8 cellular contexts compared by ENCODE assay signal in genomic region chr18:9474983-9475642, GRCh38. TPM values are rescaled to one million over a fixed set of nuclear protein-coding genes. Genes with fewer than 3 reads are reported as not detected.
DNase-seq lines count a peak whose midpoint lies in the region; ATAC-seq, FAIRE-seq and TF ChIP-seq lines count a peak whose summit lies in the region.

Gene RALBP1 (plus strand): TSS chr18:9475513. CDS start chr18:9513046, 37,533 bp downstream.

- peak; percentile 88 for ATAC-seq in GM21526 (IDR thresholded peaks at IDR 0.05; ENCODE audit: low FRiP score, unreplicated experiment)

- H3K9me3 ChIP-seq in endothelial cell of umbilical vein (replicated peaks; ENCODE audit: control insufficient read depth, insufficient read depth, low read length): no peaks in the 10 kb centered on the region

- no peaks in the 10 kb centered on the region for H3K36me3 ChIP-seq in endothelial cell of umbilical vein (ENCODE audit: control insufficient read depth in 2 of 2, extremely low read depth in 1 of 2, insufficient read depth in 2 of 2, low read length in 2 of 2)

- dilution Hi-C loops in endothelial cell of umbilical vein (cut with MboI; ENCODE audit: extremely low pct_ligation_motif_present, low sequenced_read_pairs): no loop called here

- BruUV-seq in endothelial cell of umbilical vein (replicated peaks; lab: Mats Ljungman, UMichigan): no TSS peak

- POLR2A ChIA-PET in endothelial cell of umbilical vein (lab: Charles Lee): no interaction called here

- H3K79me2 ChIP-seq in endothelial cell of umbilical vein (ENCODE audit: control insufficient read depth, insufficient read depth, low read length): peaks cover 45% of the 10 kb centered on the region

- peak; percentile 93 for TF ChIP-seq POLR2A in endothelial cell of umbilical vein (IDR thresholded peaks at IDR 0.05; ENCODE audit: low read depth, low read length)

- CTCF ChIA-PET in endothelial cell of umbilical vein (lab: Charles Lee): interaction anchor here (1.1 to 3.6 kb wide), 2 partner anchors 41 to 109 kb away, joined by 3 to 17 read pairs; no protein-coding TSS in a partner anchor

- H3K9me1 ChIP-seq in endothelial cell of umbilical vein (replicated peaks; ENCODE audit: control insufficient read depth, extremely low read depth, insufficient read depth, low read length): no peaks in the 10 kb centered on the region

- H3K27me3 ChIP-seq in endothelial cell of umbilical vein (ENCODE audit: control insufficient read depth in 2 of 2, insufficient read depth in 2 of 2, low read length in 2 of 2): no peaks in the 10 kb centered on the region

- peak within 1 kb of the TSS; percentile 90 for H3K9ac ChIP-seq in endothelial cell of umbilical vein (replicated peaks; ENCODE audit: extremely low read depth, insufficient read depth, low read length)

- peak in 1 of 2 donors; percentile 11 for TF ChIP-seq CTCF in endothelial cell of umbilical vein (IDR thresholded peaks at IDR 0.05; ENCODE audit: extremely low read depth in 1 of 2, insufficient read depth in 1 of 2, low read depth in 1 of 2, low read length in 2 of 2)

- peak within 1 kb of the TSS; percentile 98 for H3K4me2 ChIP-seq in endothelial cell of umbilical vein (ENCODE audit: insufficient read depth, low read length)

- intact Hi-C loops in endothelial cell of umbilical vein (cut with micrococcal nuclease): loop anchor here (1.0 to 10.0 kb wide), 6 partner anchors 42 to 373 kb away; partner anchors contain the start of genes NDUFV2 and TWSG1

- peak; percentile 99 for FAIRE-seq in endothelial cell of umbilical vein (lab: Jason Lieb, UNC)

- H3K4me1 ChIP-seq in endothelial cell of umbilical vein (ENCODE audit: control insufficient read depth, extremely low read depth, insufficient read depth, low read length): peaks cover 14% of the 10 kb centered on the region

- H4K20me1 ChIP-seq in endothelial cell of umbilical vein (replicated peaks; ENCODE audit: control insufficient read depth, extremely low read depth, insufficient read depth, low read length): no peaks in the 10 kb centered on the region

- DNase-seq in DMS 273 (lab: John Stamatoyannopoulos, UW; ENCODE audit: unreplicated experiment) (peak; percentile 100), HuH-7.5 (ENCODE audit: low spot score) (peak; percentile 98), OCI-M1 (lab: John Stamatoyannopoulos, UW) (peak; percentile 100), activated T-cell treated with anti-CD3 and anti-CD28 coated beads for 24 hours (ENCODE audit: low read depth) (peak; percentile 98), endothelial cell of umbilical vein (ENCODE audit: low read depth, low spot score) (peak; percentile 100), midbrain (lab: John Stamatoyannopoulos, UW) (peak; percentile 99)
- peak; percentile 95 to 97 for DNase-seq in stimulated activated CD8-positive, alpha-beta memory T cell treated with anti-CD3 and anti-CD28 coated beads, Interleukin-2, amount 100 ng/mL, for 1 hour (ENCODE audit: low read depth in 2 of 2)

- peak within 1 kb of the TSS; percentile 74 for H3K27ac ChIP-seq in endothelial cell of umbilical vein (ENCODE audit: insufficient read depth, low read depth, low read length)

- peak within 1 kb of the TSS; percentile 90 to 100 (median 91) for H3K4me3 ChIP-seq in endothelial cell of umbilical vein (replicated peaks in 1 of 3; ENCODE audit: insufficient read depth in 1 of 3, low read depth in 1 of 3, low read length in 3 of 3)

- peak within 1 kb of the TSS; percentile 87 for H2AFZ ChIP-seq in endothelial cell of umbilical vein (ENCODE audit: low read depth, low read length)

TF ChIP-seq in endothelial cell of umbilical vein, 7 proteins besides CTCF, POLR2A, EP300 and RAD21:
- TF ChIP-seq, protein P1, sequence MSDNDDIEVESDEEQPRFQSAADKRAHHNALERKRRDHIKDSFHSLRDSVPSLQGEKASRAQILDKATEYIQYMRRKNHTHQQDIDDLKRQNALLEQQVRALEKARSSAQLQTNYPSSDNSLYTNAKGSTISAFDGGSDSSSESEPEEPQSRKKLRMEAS (IDR thresholded peaks at IDR 0.05; ENCODE audit: insufficient read depth, insufficient read length): no peak
- TF ChIP-seq POLR2AphosphoS5 (IDR thresholded peaks at IDR 0.05; ENCODE audit: insufficient read depth, low read depth, low read length): peak; percentile 40
TF ChIP-seq in endothelial cell of umbilical vein: peak in this region for 1.

RNA-seq across cellular contexts. Expression of gene RALBP1, which starts in this region (rescaled TPM):
- 63.5 and 68.4 TPM in 2 replicates for total RNA-seq in endothelial cell of umbilical vein
- polyA plus RNA-seq in endothelial cell of umbilical vein: 55.1 and 55.8 TPM in 2 replicates
- 47.7 and 49.2 TPM in 2 replicates for polyA plus RNA-seq in endothelial cell of umbilical vein (2011; cell fraction: cytosol; rRNA removed)
- 23.7 and 27.3 TPM in 2 replicates for polyA plus RNA-seq in endothelial cell of umbilical vein (2011; cell fraction: nucleus; rRNA removed)
- polyA plus RNA-seq in endothelial cell of umbilical vein (2012): 48.6 and 59.5 TPM in 2 replicates
- polyA minus RNA-seq in endothelial cell of umbilical vein: 33.9 and 40.6 TPM in 2 replicates
- 28.3 TPM for polyA minus RNA-seq in endothelial cell of umbilical vein (2011; cell fraction: cytosol; rRNA and poly(A)+ RNA removed)
- polyA minus RNA-seq in endothelial cell of umbilical vein (2011; cell fraction: nucleus; rRNA and poly(A)+ RNA removed): 14.5 and 17.4 TPM in 2 replicates

Comparison
In these comparisons a context has a peak if more than half of its experiments do, and no peak if none do; other contexts are left out.
1. Peak in every context shown above with its lines: DNase-seq, ATAC-seq, H3K4me3 ChIP-seq and H3K27ac ChIP-seq.